Comparison of ENCODE assay signal across 22 cellular contexts in the genomic region with DNA sequence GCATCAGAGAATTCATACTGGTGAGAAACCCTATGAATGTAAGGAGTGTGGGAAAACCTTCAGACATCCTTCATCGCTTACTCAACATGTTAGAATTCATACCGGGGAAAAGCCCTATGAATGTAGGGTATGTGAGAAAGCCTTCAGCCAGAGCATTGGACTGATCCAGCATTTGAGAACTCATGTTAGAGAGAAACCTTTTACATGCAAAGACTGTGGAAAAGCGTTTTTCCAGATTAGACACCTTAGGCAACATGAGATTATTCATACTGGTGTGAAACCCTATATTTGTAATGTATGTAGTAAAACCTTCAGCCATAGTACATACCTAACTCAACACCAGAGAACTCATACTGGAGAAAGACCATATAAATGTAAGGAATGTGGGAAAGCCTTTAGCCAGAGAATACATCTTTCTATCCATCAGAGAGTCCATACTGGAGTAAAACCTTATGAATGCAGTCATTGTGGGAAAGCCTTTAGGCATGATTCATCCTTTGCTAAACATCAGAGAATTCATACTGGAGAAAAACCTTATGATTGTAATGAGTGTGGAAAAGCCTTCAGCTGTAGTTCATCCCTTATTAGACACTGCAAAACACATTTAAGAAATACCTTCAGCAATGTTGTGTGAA. TPM values are rescaled to one million over a fixed set of nuclear protein-coding genes. Genes with fewer than 3 reads are reported as not detected.
DNase-seq lines count a peak whose midpoint lies in the region; ATAC-seq, FAIRE-seq and TF ChIP-seq lines count a peak whose summit lies in the region.
"Had no signal": no experiment of that assay in that cellular context is flagged by ENCODE, and none has a peak within 500 bp of the region (broad histone marks: within the 10 kb centered on the region; RNA-seq: fewer than 3 reads in every experiment).

No MANE protein-coding gene starts in this region.

- no peak overlapping the region for H3K14ac ChIP-seq in H1 (ENCODE audit: insufficient read length)

- H3K4me3 ChIP-seq in H1 (ENCODE audit: extremely low read depth in 1 of 4, insufficient read depth in 2 of 4, low read depth in 3 of 4, low read length in 4 of 4) = peak overlapping the region in 1 of 4 experiments; percentile 6; a peak in 1 of 8 replicates
- H3K4me3 ChIP-seq: left lung, mucosa of descending colon had no signal

- no peaks in the 10 kb centered on the region for H3K27me3 ChIP-seq in H1 (replicated peaks in 1 of 4; ENCODE audit: control insufficient read depth in 3 of 4, extremely low read depth in 1 of 4, insufficient read depth in 3 of 4, low read length in 3 of 4)
- H3K27me3 ChIP-seq: left lung, neutrophil had no signal

- ATAC-seq in stimulated activated naive B cell treated with anti-CD40 and anti-IgM and Interleukin-4, amounts not matched to agents 10 μg/mL and 1 μg/mL and 100 μg/mL, for 72 hours (replicated peaks) = no peak
- ATAC-seq: CD8-positive, alpha-beta T cell; effector memory CD8-positive, alpha-beta T cell; left lung; mucosa of descending colon; right cardiac atrium had no signal

- H3K9me3 ChIP-seq in H1 (ENCODE audit: insufficient read depth in 2 of 2, low read depth in 1 of 2, low read length in 1 of 2) = peaks cover 84 to 96% of the 10 kb centered on the region in 2 experiments

- H4K91ac ChIP-seq in H1 (replicated peaks; ENCODE audit: insufficient read length, low read length) = no peak overlapping the region

- H2BK12ac ChIP-seq in H1 (ENCODE audit: low read depth, low read length) = no peak overlapping the region

- H4K20me1 ChIP-seq in H1 (replicated peaks in 1 of 2; ENCODE audit: control insufficient read depth in 1 of 2, insufficient read depth in 2 of 2, low read length in 2 of 2) = no peaks in the 10 kb centered on the region

- no peak overlapping the region for H2AK5ac ChIP-seq in H1 (ENCODE audit: low read depth, low read length)

- no peak overlapping the region for H3K4me2 ChIP-seq in H1 (ENCODE audit: insufficient read depth in 1 of 2, low read depth in 2 of 2, low read length in 2 of 2)

- no peak overlapping the region for H2BK20ac ChIP-seq in H1 (ENCODE audit: low read length)

- peak; percentile 4 for DNase-seq in NCI-H82 (lab: John Stamatoyannopoulos, UW)
- no peak for DNase-seq in NCI-H82 treated with DMSO at 0.1 percent for 48 hours (lab: John Stamatoyannopoulos, UW; ENCODE audit: unreplicated experiment)
- peak; percentile 75 for DNase-seq in NCI-H748 treated with DMSO at 0.1 percent for 48 hours (lab: John Stamatoyannopoulos, UW)
- no peak for DNase-seq in H1 (ENCODE audit: low read depth in 1 of 2, low spot score in 2 of 2)
- DNase-seq in stimulated activated naive B cell treated with anti-CD40 and anti-IgM and Interleukin-4, amounts not matched to agents 10 μg/mL and 1 μg/mL and 100 μg/mL, for 72 hours = no peak
- no peak for DNase-seq in GM20000 (ENCODE audit: low spot score)
- DNase-seq in head of caudate nucleus = no peak
- DNase-seq in SKM-1 treated with dmso at 0.1 percent for 144 hours (lab: John Stamatoyannopoulos, UW; ENCODE audit: unreplicated experiment) = no peak
- DNase-seq: activated CD4-positive, alpha-beta T cell treated with anti-CD3 and anti-CD28 coated beads for 1 hour; amniotic stem cell; CD8-positive, alpha-beta T cell; effector memory CD8-positive, alpha-beta T cell; foreskin melanocyte; Karpas-422; left lung; mucosa of descending colon; NCI-H345; right cardiac atrium had no signal

- no peak overlapping the region for H4K8ac ChIP-seq in H1 (ENCODE audit: extremely low read depth, insufficient read depth, low read length)

- H3K56ac ChIP-seq in H1 (replicated peaks; ENCODE audit: insufficient read length, low read depth, low read length) = no peak overlapping the region

- no peak overlapping the region for H4K5ac ChIP-seq in H1 (ENCODE audit: insufficient read length, low read depth, low read length)

- peaks cover 44 to 60% of the 10 kb centered on the region in 2 donors for H3K9me3 Mint-ChIP-seq in stimulated activated naive B cell treated with anti-CD40 and anti-IgM and Interleukin-4, amounts not matched to agents 10 μg/mL and 1 μg/mL and 100 μg/mL, for 72 hours

- no peak for TF ChIP-seq RAD21 in H1 (IDR thresholded peaks at IDR 0.05 in 1 of 2, conservative IDR thresholded peaks at IDR 0.05 in 1 of 2; ENCODE audit: low read depth in 2 of 2, low read length in 2 of 2)

- no peak overlapping the region for H3K4me3 Mint-ChIP-seq in stimulated activated naive B cell treated with anti-CD40 and anti-IgM and Interleukin-4, amounts not matched to agents 10 μg/mL and 1 μg/mL and 100 μg/mL, for 72 hours
- H3K4me3 Mint-ChIP-seq: CD8-positive, alpha-beta T cell; effector memory CD8-positive, alpha-beta T cell had no signal

- peaks cover 0 to 83% (median 33%) of the 10 kb centered on the region in 4 experiments; a peak in 6 of 8 replicates for H3K36me3 ChIP-seq in H1 (ENCODE audit: control insufficient read depth in 2 of 4, insufficient read depth in 4 of 4, low read length in 3 of 4)
- H3K36me3 ChIP-seq: neutrophil had no signal

- no peak overlapping the region for H3K4ac ChIP-seq in H1 (replicated peaks; ENCODE audit: insufficient read length, low read depth, low read length)

- no peaks in the 10 kb centered on the region for H3K79me2 ChIP-seq in H1 (ENCODE audit: control insufficient read depth in 1 of 2, insufficient read depth in 2 of 2, low read length in 2 of 2)

- H3K27me3 Mint-ChIP-seq in stimulated activated naive B cell treated with anti-CD40 and anti-IgM and Interleukin-4, amounts not matched to agents 10 μg/mL and 1 μg/mL and 100 μg/mL, for 72 hours = no peaks in the 10 kb centered on the region
- H3K27me3 Mint-ChIP-seq: effector memory CD8-positive, alpha-beta T cell had no signal

- H2BK15ac ChIP-seq in H1 (ENCODE audit: low read length) = no peak overlapping the region

- H2BK120ac ChIP-seq in H1 (replicated peaks; ENCODE audit: low read depth, low read length) = no peak overlapping the region

- no peaks in the 10 kb centered on the region for H3K4me1 Mint-ChIP-seq in stimulated activated naive B cell treated with anti-CD40 and anti-IgM and Interleukin-4, amounts not matched to agents 10 μg/mL and 1 μg/mL and 100 μg/mL, for 72 hours

- H3K27ac Mint-ChIP-seq in stimulated activated naive B cell treated with anti-CD40 and anti-IgM and Interleukin-4, amounts not matched to agents 10 μg/mL and 1 μg/mL and 100 μg/mL, for 72 hours = peak overlapping the region; percentile 71
- H3K27ac Mint-ChIP-seq: activated T-helper 2 cell treated with anti-CD3 and anti-CD28 coated beads, Interferon-gamma antibody, Interleukin-2, Interleukin-4, amounts not matched to agents 10 μg/mL and 5 μg/mL and 100 μg/mL, durations not matched to agents 14 hours and 24 hours and 36 hours; CD8-positive, alpha-beta T cell; effector memory CD8-positive, alpha-beta T cell had no signal

- no peaks in the 10 kb centered on the region for H3K4me1 ChIP-seq in H1 (replicated peaks in 1 of 4; ENCODE audit: control insufficient read depth in 3 of 4, insufficient read depth in 4 of 4, low read length in 3 of 4)
- H3K4me1 ChIP-seq: left lung had no signal

- no peak for TF ChIP-seq POLR2A in H1 (IDR thresholded peaks at IDR 0.05; ENCODE audit: control extremely low read depth in 1 of 2, low read depth in 2 of 2, low read length in 2 of 2)

- intact Hi-C loops in head of caudate nucleus (cut with DNase I) = no loop called here

- H3K23ac ChIP-seq in H1 (ENCODE audit: insufficient read length) = no peak overlapping the region

- no peak overlapping the region for H3K18ac ChIP-seq in H1 (ENCODE audit: extremely low read depth, low read length)

- no peak overlapping the region for H2BK5ac ChIP-seq in H1 (ENCODE audit: low read depth, low read length)

- TF ChIP-seq CTCF in H1 (IDR thresholded peaks at IDR 0.05; ENCODE audit: control extremely low read depth in 1 of 3, insufficient read depth in 1 of 3, low read depth in 1 of 3, low read length in 3 of 3) (no peak), GM20000 (IDR thresholded peaks at IDR 0.05; ENCODE audit: extremely low read depth, missing control alignments) (no peak)

- H3K9ac ChIP-seq in H1 (replicated peaks in 1 of 4; ENCODE audit: extremely low read depth in 1 of 4, low read depth in 3 of 4, low read length in 3 of 4) = no peak overlapping the region

- H2AFZ ChIP-seq in H1 (ENCODE audit: low read length) = no peak overlapping the region

- H3K36me3 Mint-ChIP-seq in stimulated activated naive B cell treated with anti-CD40 and anti-IgM and Interleukin-4, amounts not matched to agents 10 μg/mL and 1 μg/mL and 100 μg/mL, for 72 hours = peaks cover 74 to 93% of the 10 kb centered on the region in 2 donors

- no peaks in the 10 kb centered on the region for H3K79me1 ChIP-seq in H1 (ENCODE audit: low read depth, low read length)

- CTCF ChIA-PET in H1 (lab: Charles Lee; ENCODE audit: partially characterized antibody) = no interaction called here

- TF ChIP-seq EP300 in H1 (IDR thresholded peaks at IDR 0.05; ENCODE audit: borderline replicate concordance in 1 of 2, low read depth in 2 of 2, low read length in 2 of 2) = no peak

- H3K27ac ChIP-seq in H1 (ENCODE audit: low read depth, low read length) = no peak overlapping the region
- H3K27ac ChIP-seq: left lung, neutrophil had no signal

- POLR2A ChIA-PET in H1 (lab: Charles Lee; ENCODE audit: partially characterized antibody) = no interaction called here

- H3K23me2 ChIP-seq in H1 (ENCODE audit: low read depth, low read length) = no peaks in the 10 kb centered on the region

- FAIRE-seq in H1 (lab: Jason Lieb, UNC) = no peak
- FAIRE-seq: G401.6, GM12891 had no signal

- 90% methylated on average over 3 of the region's 3 CpGs; no CpG with 5 or more reads in 1 of the 2 experiments for WGBS in H1 (ENCODE audit: extremely low coverage in 1 of 2, insufficient coverage in 1 of 2, insufficient read length in 1 of 2, insufficient replicate concordance in 2 of 2, low coverage in 1 of 2, low lambda C conversion rate in 2 of 2, missing lambda C conversion rate in 1 of 2), 2 experiments

RNA-seq across cellular contexts. Expression of a gene that starts 12.8 kb away (rescaled TPM):
- 6.3 and 8.2 TPM in 2 replicates for total RNA-seq in H1 (2021; fragmentation: NEBNext Ultra II Directional; extraction: Animal tissue kit (Norgen Biotek cat#: 25700))
- 1.4 and 1.7 TPM in 2 replicates for polyA plus RNA-seq in H1 (2011; rRNA removed)
- polyA plus RNA-seq in H1 (2011; cell fraction: cytosol; rRNA removed) = 3.0 TPM
- 2.0 TPM for polyA plus RNA-seq in H1 (2011; cell fraction: nucleus; rRNA removed)
- polyA plus RNA-seq in H1 (2012, experiment 1 of 2) = 3.7 to 5.2 TPM (median 4.3 TPM) in 4 replicates
- 0.30 TPM for polyA plus RNA-seq in H1 (2012, experiment 2 of 2)
- 3.9 TPM for polyA plus RNA-seq in H1 (2013, experiment 1 of 2)
- polyA plus RNA-seq in H1 (2013, experiment 2 of 2) = 3.5 TPM
- 6.5 and 7.7 TPM in 2 replicates for polyA minus RNA-seq in H1 (2011; rRNA and poly(A)+ RNA removed)
- polyA minus RNA-seq in H1 (2011; cell fraction: cytosol; rRNA and poly(A)+ RNA removed) = 4.8 TPM
- 8.0 TPM for polyA minus RNA-seq in H1 (2011; cell fraction: nucleus; rRNA and poly(A)+ RNA removed)

RNA-seq across cellular contexts. Expression of a gene that starts 14.0 kb away (rescaled TPM):
- total RNA-seq in H1 (2021; fragmentation: NEBNext Ultra II Directional; extraction: Animal tissue kit (Norgen Biotek cat#: 25700)) = 4.3 TPM in 2 replicates
- 0.83 and 1.0 TPM in 2 replicates for polyA plus RNA-seq in H1 (2011; rRNA removed)
- 1.9 TPM for polyA plus RNA-seq in H1 (2011; cell fraction: cytosol; rRNA removed)
- 1.9 TPM for polyA plus RNA-seq in H1 (2011; cell fraction: nucleus; rRNA removed)
- polyA plus RNA-seq in H1 (2012, experiment 1 of 2) = 2.2 to 3.5 TPM (median 2.4 TPM) in 4 replicates
- 0.37 TPM for polyA plus RNA-seq in H1 (2012, experiment 2 of 2)
- polyA plus RNA-seq in H1 (2013, experiment 1 of 2) = 2.6 TPM
- 2.9 TPM for polyA plus RNA-seq in H1 (2013, experiment 2 of 2)
- 1.6 and 2.7 TPM in 2 replicates for polyA minus RNA-seq in H1 (2011; rRNA and poly(A)+ RNA removed)
- polyA minus RNA-seq in H1 (2011; cell fraction: cytosol; rRNA and poly(A)+ RNA removed) = 2.1 TPM
- polyA minus RNA-seq in H1 (2011; cell fraction: nucleus; rRNA and poly(A)+ RNA removed) = 3.5 TPM

RNA-seq across cellular contexts. Expression of a gene that starts 45.5 kb away (rescaled TPM):
- total RNA-seq in H1 (2021; fragmentation: NEBNext Ultra II Directional; extraction: Animal tissue kit (Norgen Biotek cat#: 25700)) = 7.7 and 8.5 TPM in 2 replicates
- 3.1 and 4.4 TPM in 2 replicates for polyA plus RNA-seq in H1 (2011; rRNA removed)
- polyA plus RNA-seq in H1 (2011; cell fraction: cytosol; rRNA removed) = 5.3 TPM
- polyA plus RNA-seq in H1 (2011; cell fraction: nucleus; rRNA removed) = 4.2 TPM
- polyA plus RNA-seq in H1 (2012, experiment 1 of 2) = 6.7 to 8.4 TPM (median 7.5 TPM) in 4 replicates
- 2.9 TPM for polyA plus RNA-seq in H1 (2012, experiment 2 of 2)
- polyA plus RNA-seq in H1 (2013, experiment 1 of 2) = 5.8 TPM
- polyA plus RNA-seq in H1 (2013, experiment 2 of 2) = 5.3 TPM
- polyA minus RNA-seq in H1 (2011; rRNA and poly(A)+ RNA removed) = 6.0 and 7.1 TPM in 2 replicates
- 5.9 TPM for polyA minus RNA-seq in H1 (2011; cell fraction: cytosol; rRNA and poly(A)+ RNA removed)
- polyA minus RNA-seq in H1 (2011; cell fraction: nucleus; rRNA and poly(A)+ RNA removed) = 10.5 TPM

Comparison
In these comparisons a context has a peak if more than half of its experiments do, and no peak if none do; other contexts are left out.
1. DNase-seq: peak in NCI-H82 (single experiment) and NCI-H748 treated with DMSO at 0.1 percent for 48 hours (single experiment); none in NCI-H82 treated with DMSO at 0.1 percent for 48 hours (single experiment), H1 (0 of 2), stimulated activated naive B cell treated with anti-CD40 and anti-IgM and Interleukin-4, amounts not matched to agents 10 μg/mL and 1 μg/mL and 100 μg/mL, for 72 hours (single experiment), GM20000 (single experiment), head of caudate nucleus (0 of 42) and SKM-1 treated with dmso at 0.1 percent for 144 hours (single experiment).